ENCODE assay signal across 15 cellular contexts in the genomic region with DNA sequence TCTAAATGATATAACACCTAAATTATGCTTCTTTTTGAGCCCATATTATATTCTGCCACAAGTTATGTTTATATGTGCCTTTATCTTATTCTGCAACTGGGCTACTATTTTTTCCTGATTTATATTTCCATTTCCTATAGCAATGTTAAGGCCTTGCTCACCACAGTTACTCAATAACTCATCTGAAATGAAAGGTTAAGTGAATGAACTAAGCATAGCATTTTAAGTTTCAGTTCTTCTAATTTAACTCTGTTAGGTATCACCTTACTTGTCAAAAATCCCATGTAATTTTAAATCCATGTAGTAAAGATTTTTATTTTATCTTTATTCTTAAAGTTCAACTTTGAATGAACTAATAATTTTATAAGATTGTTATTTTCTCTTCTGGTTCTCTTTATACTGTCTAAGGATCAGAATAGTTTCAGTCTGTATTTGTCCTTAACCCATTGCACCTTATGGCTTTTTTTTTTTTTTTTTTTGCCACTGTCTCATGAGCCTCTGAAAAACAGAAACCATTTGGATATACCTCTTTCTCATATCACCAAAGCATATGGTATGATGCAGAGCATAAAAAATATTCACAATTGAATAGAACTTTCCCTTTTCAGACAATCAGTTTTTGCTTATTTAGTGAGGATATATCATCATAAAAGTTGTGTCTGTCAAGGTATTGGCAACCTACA.
DNase-seq lines count a peak whose midpoint lies in the region; ATAC-seq and TF ChIP-seq lines count a peak whose summit lies in the region.
"Had no signal": no experiment of that assay in that cellular context is flagged by ENCODE, and none has a peak within 500 bp of the region (broad histone marks: within the 10 kb centered on the region; RNA-seq: fewer than 3 reads in every experiment).

No MANE protein-coding gene starts in this region.

- H3K27me3 ChIP-seq in body of pancreas, result no peaks in the 10 kb centered on the region
- H3K27me3 ChIP-seq: esophagus squamous epithelium had no signal

- ATAC-seq in GM18873 (IDR thresholded peaks at IDR 0.05; ENCODE audit: low FRiP score, unreplicated experiment) (peak; percentile 83), GM21528 (IDR thresholded peaks at IDR 0.05; ENCODE audit: low FRiP score, unreplicated experiment) (peak; percentile 96), HG03025 (IDR thresholded peaks at IDR 0.05; ENCODE audit: low FRiP score, unreplicated experiment) (peak; percentile 97), HG03575 (IDR thresholded peaks at IDR 0.05; ENCODE audit: extremely low read depth, insufficient number of reproducible peaks, low FRiP score, unreplicated experiment) (peak; percentile 82), body of pancreas (no peak)
- no peak for ATAC-seq in activated CD4-positive, CD25-positive, alpha-beta regulatory T cell treated with anti-CD3 and anti-CD28 coated beads, Interleukin-2, amount 50 U/mL, for 24 hours

- no peaks in the 10 kb centered on the region for H3K36me3 ChIP-seq in body of pancreas (replicated peaks in 1 of 2; ENCODE audit: insufficient read depth in 1 of 2, low read depth in 2 of 2)
- H3K36me3 ChIP-seq: esophagus squamous epithelium, prostate gland had no signal

- H3K4me1 ChIP-seq in body of pancreas, result no peaks in the 10 kb centered on the region
- H3K4me1 ChIP-seq: esophagus squamous epithelium, prostate gland had no signal

- H3K9me3 ChIP-seq in body of pancreas, result no peaks in the 10 kb centered on the region
- H3K9me3 ChIP-seq: esophagus squamous epithelium, prostate gland had no signal

- intact Hi-C loops in body of pancreas (cut with DNase I), result no loop called here

- no peak overlapping the region for H3K27ac ChIP-seq in body of pancreas
- H3K27ac ChIP-seq: esophagus squamous epithelium, prostate gland had no signal

- no peak for TF ChIP-seq CTCF in body of pancreas (IDR thresholded peaks at IDR 0.05)

- DNase-seq in nucleus accumbens (lab: John Stamatoyannopoulos, UW) (no peak), body of pancreas (no peak), H4 (ENCODE audit: low spot score) (no peak)
- DNase-seq: activated naive CD8-positive, alpha-beta T cell treated with anti-CD3 and anti-CD28 coated beads for 36 hours; DND-41; esophagus squamous epithelium; midbrain; NCI-H510A treated with DMSO at 0.1 percent for 48 hours; RPMI8226 had no signal

- no peak overlapping the region for H3K4me3 ChIP-seq in body of pancreas
- H3K4me3 ChIP-seq: esophagus squamous epithelium, prostate gland had no signal

- no peak for TF ChIP-seq POLR2A in body of pancreas (IDR thresholded peaks at IDR 0.05)

Comparison
In these comparisons a context has a peak if more than half of its experiments do, and no peak if none do; other contexts are left out.
1. ATAC-seq: peak in GM18873 (single experiment), GM21528 (single experiment), HG03025 (single experiment) and HG03575 (single experiment); none in activated CD4-positive, CD25-positive, alpha-beta regulatory T cell treated with anti-CD3 and anti-CD28 coated beads, Interleukin-2, amount 50 U/mL, for 24 hours (0 of 2) and body of pancreas (single experiment).